1 cellular context compared by ENCODE assay signal in the genomic region with DNA sequence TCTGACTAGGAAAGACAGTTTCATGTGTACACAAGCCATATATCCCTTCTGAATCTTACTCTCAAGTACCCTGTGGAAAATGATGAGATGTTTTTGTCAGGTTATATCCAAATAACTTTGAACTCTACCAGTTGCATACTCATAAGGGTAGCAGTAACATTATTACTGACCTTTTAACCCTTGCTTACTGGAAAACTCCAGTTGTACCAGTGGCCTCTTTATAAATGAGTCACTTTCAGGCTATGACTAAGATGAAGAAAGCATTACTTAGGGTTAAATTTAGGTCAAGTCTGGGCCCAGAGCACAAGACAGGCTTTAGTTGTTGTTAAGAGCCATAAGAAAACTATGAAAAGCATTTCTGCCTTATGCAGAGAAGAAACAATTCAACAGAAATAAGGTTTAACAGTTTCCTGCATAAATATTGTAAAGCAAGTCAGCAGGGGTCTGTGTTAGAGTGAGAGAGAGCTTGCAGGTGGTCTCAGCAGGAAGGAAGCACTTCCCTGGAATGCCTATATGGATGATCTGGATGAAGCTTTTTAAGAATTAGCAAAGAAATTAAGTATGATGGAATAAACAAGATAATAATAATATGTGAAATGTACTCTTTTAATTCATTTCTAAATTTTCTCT.
A peak's percentile ranks its signal among the peaks of the same experiment; 100 is the strongest.
TF ChIP-seq lines count a peak whose summit lies in the region.

No MANE protein-coding gene starts in this region.

TF ChIP-seq in GM12878, 131 proteins besides CTCF, POLR2A, EP300 and RAD21 (continued from another document and continues in another):
- TF ChIP-seq, protein P1, sequence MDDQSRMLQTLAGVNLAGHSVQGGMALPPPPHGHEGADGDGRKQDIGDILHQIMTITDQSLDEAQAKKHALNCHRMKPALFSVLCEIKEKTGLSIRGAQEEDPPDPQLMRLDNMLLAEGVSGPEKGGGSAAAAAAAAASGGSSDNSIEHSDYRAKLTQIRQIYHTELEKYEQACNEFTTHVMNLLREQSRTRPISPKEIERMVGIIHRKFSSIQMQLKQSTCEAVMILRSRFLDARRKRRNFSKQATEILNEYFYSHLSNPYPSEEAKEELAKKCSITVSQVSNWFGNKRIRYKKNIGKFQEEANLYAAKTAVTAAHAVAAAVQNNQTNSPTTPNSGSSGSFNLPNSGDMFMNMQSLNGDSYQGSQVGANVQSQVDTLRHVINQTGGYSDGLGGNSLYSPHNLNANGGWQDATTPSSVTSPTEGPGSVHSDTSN (IDR thresholded peaks at IDR 0.05; ENCODE audit: insufficient replicate concordance, low read depth, low read length) = no peak
- TF ChIP-seq RELA (IDR thresholded peaks at IDR 0.05; ENCODE audit: borderline replicate concordance, partially characterized antibody) = peak; percentile 72
- TF ChIP-seq SUPT20H (IDR thresholded peaks at IDR 0.05; ENCODE audit: borderline replicate concordance, control insufficient read depth, low read depth, low read length) = no peak
- TF ChIP-seq SMAD1 (IDR thresholded peaks at IDR 0.05; ENCODE audit: low read depth, partially characterized antibody) = no peak
- TF ChIP-seq TCF7 (IDR thresholded peaks at IDR 0.05; ENCODE audit: borderline replicate concordance) = peak; percentile 95
- TF ChIP-seq, protein P2, sequence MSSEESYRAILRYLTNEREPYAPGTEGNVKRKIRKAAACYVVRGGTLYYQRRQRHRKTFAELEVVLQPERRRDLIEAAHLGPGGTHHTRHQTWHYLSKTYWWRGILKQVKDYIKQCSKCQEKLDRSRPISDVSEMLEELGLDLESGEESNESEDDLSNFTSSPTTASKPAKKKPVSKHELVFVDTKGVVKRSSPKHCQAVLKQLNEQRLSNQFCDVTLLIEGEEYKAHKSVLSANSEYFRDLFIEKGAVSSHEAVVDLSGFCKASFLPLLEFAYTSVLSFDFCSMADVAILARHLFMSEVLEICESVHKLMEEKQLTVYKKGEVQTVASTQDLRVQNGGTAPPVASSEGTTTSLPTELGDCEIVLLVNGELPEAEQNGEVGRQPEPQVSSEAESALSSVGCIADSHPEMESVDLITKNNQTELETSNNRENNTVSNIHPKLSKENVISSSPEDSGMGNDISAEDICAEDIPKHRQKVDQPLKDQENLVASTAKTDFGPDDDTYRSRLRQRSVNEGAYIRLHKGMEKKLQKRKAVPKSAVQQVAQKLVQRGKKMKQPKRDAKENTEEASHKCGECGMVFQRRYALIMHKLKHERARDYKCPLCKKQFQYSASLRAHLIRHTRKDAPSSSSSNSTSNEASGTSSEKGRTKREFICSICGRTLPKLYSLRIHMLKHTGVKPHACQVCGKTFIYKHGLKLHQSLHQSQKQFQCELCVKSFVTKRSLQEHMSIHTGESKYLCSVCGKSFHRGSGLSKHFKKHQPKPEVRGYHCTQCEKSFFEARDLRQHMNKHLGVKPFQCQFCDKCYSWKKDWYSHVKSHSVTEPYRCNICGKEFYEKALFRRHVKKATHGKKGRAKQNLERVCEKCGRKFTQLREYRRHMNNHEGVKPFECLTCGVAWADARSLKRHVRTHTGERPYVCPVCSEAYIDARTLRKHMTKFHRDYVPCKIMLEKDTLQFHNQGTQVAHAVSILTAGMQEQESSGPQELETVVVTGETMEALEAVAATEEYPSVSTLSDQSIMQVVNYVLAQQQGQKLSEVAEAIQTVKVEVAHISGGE (CRISPR knock-in tag; IDR thresholded peaks at IDR 0.05) = no peak
- TF ChIP-seq, protein P3, sequence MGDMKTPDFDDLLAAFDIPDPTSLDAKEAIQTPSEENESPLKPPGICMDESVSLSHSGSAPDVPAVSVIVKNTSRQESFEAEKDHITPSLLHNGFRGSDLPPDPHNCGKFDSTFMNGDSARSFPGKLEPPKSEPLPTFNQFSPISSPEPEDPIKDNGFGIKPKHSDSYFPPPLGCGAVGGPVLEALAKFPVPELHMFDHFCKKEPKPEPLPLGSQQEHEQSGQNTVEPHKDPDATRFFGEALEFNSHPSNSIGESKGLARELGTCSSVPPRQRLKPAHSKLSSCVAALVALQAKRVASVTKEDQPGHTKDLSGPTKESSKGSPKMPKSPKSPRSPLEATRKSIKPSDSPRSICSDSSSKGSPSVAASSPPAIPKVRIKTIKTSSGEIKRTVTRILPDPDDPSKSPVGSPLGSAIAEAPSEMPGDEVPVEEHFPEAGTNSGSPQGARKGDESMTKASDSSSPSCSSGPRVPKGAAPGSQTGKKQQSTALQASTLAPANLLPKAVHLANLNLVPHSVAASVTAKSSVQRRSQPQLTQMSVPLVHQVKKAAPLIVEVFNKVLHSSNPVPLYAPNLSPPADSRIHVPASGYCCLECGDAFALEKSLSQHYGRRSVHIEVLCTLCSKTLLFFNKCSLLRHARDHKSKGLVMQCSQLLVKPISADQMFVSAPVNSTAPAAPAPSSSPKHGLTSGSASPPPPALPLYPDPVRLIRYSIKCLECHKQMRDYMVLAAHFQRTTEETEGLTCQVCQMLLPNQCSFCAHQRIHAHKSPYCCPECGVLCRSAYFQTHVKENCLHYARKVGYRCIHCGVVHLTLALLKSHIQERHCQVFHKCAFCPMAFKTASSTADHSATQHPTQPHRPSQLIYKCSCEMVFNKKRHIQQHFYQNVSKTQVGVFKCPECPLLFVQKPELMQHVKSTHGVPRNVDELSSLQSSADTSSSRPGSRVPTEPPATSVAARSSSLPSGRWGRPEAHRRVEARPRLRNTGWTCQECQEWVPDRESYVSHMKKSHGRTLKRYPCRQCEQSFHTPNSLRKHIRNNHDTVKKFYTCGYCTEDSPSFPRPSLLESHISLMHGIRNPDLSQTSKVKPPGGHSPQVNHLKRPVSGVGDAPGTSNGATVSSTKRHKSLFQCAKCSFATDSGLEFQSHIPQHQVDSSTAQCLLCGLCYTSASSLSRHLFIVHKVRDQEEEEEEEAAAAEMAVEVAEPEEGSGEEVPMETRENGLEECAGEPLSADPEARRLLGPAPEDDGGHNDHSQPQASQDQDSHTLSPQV (IDR thresholded peaks at IDR 0.05) = no peak
- TF ChIP-seq NFXL1 (IDR thresholded peaks at IDR 0.05; ENCODE audit: borderline replicate concordance) = no peak
- TF ChIP-seq, protein P4, sequence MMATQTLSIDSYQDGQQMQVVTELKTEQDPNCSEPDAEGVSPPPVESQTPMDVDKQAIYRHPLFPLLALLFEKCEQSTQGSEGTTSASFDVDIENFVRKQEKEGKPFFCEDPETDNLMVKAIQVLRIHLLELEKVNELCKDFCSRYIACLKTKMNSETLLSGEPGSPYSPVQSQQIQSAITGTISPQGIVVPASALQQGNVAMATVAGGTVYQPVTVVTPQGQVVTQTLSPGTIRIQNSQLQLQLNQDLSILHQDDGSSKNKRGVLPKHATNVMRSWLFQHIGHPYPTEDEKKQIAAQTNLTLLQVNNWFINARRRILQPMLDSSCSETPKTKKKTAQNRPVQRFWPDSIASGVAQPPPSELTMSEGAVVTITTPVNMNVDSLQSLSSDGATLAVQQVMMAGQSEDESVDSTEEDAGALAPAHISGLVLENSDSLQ (IDR thresholded peaks at IDR 0.05) = 0 out of 2 replicates have a peak, but pooled peaks have one; percentile 6
- peak; percentile 95 for TF ChIP-seq PML (IDR thresholded peaks at IDR 0.05; ENCODE audit: low read length)
- no peak for TF ChIP-seq SREBF2 (IDR thresholded peaks at IDR 0.05; ENCODE audit: low read length)
- peak; percentile 80 for TF ChIP-seq MEF2B (IDR thresholded peaks at IDR 0.05; ENCODE audit: partially characterized antibody, poor library complexity, severe bottlenecking)
- TF ChIP-seq, protein P5, sequence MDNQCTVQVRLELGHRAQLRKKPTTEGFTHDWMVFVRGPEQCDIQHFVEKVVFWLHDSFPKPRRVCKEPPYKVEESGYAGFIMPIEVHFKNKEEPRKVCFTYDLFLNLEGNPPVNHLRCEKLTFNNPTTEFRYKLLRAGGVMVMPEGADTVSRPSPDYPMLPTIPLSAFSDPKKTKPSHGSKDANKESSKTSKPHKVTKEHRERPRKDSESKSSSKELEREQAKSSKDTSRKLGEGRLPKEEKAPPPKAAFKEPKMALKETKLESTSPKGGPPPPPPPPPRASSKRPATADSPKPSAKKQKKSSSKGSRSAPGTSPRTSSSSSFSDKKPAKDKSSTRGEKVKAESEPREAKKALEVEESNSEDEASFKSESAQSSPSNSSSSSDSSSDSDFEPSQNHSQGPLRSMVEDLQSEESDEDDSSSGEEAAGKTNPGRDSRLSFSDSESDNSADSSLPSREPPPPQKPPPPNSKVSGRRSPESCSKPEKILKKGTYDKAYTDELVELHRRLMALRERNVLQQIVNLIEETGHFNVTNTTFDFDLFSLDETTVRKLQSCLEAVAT (IDR thresholded peaks at IDR 0.05) = 0 out of 2 replicates have a peak, but pooled peaks have one; percentile 36
- TF ChIP-seq YY1 (IDR thresholded peaks at IDR 0.05; ENCODE audit: low read depth, low read length) = no peak
- TF ChIP-seq, protein P6, sequence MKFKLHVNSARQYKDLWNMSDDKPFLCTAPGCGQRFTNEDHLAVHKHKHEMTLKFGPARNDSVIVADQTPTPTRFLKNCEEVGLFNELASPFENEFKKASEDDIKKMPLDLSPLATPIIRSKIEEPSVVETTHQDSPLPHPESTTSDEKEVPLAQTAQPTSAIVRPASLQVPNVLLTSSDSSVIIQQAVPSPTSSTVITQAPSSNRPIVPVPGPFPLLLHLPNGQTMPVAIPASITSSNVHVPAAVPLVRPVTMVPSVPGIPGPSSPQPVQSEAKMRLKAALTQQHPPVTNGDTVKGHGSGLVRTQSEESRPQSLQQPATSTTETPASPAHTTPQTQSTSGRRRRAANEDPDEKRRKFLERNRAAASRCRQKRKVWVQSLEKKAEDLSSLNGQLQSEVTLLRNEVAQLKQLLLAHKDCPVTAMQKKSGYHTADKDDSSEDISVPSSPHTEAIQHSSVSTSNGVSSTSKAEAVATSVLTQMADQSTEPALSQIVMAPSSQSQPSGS (IDR thresholded peaks at IDR 0.05; ENCODE audit: low read length) = peak; percentile 100
- no peak for TF ChIP-seq POLR2AphosphoS5 (IDR thresholded peaks at IDR 0.05; ENCODE audit: low read length)
- no peak for TF ChIP-seq HDGF (IDR thresholded peaks at IDR 0.05)
- peak; percentile 99 for TF ChIP-seq BCL11A (IDR thresholded peaks at IDR 0.05; ENCODE audit: low read depth, low read length)
- 0 out of 2 replicates have a peak, but pooled peaks have one; percentile 21 for TF ChIP-seq RAD51 (IDR thresholded peaks at IDR 0.05)
- peak; percentile 59; the same call in 1 of the 2 replicates for TF ChIP-seq ZSCAN29 (IDR thresholded peaks at IDR 0.05)
- no peak for TF ChIP-seq ZNF622 (IDR thresholded peaks at IDR 0.05)
- TF ChIP-seq KLF5 (IDR thresholded peaks at IDR 0.05; ENCODE audit: partially characterized antibody) = no peak
- peak; percentile 90 for TF ChIP-seq POU2F2 (IDR thresholded peaks at IDR 0.05; ENCODE audit: borderline replicate concordance, low read depth, low read length)
- no peak for TF ChIP-seq SMARCA5 (IDR thresholded peaks at IDR 0.05)
- TF ChIP-seq HDAC6 (IDR thresholded peaks at IDR 0.05; ENCODE audit: unreplicated experiment) = no peak
- peak; percentile 36; the same call in 1 of the 2 replicates for TF ChIP-seq SREBF1 (IDR thresholded peaks at IDR 0.05; ENCODE audit: low read length)
- TF ChIP-seq, protein P7, sequence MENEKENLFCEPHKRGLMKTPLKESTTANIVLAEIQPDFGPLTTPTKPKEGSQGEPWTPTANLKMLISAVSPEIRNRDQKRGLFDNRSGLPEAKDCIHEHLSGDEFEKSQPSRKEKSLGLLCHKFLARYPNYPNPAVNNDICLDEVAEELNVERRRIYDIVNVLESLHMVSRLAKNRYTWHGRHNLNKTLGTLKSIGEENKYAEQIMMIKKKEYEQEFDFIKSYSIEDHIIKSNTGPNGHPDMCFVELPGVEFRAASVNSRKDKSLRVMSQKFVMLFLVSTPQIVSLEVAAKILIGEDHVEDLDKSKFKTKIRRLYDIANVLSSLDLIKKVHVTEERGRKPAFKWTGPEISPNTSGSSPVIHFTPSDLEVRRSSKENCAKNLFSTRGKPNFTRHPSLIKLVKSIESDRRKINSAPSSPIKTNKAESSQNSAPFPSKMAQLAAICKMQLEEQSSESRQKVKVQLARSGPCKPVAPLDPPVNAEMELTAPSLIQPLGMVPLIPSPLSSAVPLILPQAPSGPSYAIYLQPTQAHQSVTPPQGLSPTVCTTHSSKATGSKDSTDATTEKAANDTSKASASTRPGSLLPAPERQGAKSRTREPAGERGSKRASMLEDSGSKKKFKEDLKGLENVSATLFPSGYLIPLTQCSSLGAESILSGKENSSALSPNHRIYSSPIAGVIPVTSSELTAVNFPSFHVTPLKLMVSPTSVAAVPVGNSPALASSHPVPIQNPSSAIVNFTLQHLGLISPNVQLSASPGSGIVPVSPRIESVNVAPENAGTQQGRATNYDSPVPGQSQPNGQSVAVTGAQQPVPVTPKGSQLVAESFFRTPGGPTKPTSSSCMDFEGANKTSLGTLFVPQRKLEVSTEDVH (IDR thresholded peaks at IDR 0.05; ENCODE audit: low read depth, partially characterized antibody) = peak; percentile 50
- TF ChIP-seq, protein P8, sequence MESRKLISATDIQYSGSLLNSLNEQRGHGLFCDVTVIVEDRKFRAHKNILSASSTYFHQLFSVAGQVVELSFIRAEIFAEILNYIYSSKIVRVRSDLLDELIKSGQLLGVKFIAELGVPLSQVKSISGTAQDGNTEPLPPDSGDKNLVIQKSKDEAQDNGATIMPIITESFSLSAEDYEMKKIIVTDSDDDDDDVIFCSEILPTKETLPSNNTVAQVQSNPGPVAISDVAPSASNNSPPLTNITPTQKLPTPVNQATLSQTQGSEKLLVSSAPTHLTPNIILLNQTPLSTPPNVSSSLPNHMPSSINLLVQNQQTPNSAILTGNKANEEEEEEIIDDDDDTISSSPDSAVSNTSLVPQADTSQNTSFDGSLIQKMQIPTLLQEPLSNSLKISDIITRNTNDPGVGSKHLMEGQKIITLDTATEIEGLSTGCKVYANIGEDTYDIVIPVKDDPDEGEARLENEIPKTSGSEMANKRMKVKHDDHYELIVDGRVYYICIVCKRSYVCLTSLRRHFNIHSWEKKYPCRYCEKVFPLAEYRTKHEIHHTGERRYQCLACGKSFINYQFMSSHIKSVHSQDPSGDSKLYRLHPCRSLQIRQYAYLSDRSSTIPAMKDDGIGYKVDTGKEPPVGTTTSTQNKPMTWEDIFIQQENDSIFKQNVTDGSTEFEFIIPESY (IDR thresholded peaks at IDR 0.05) = no peak
- TF ChIP-seq SIX5 (IDR thresholded peaks at IDR 0.05; ENCODE audit: low read depth, low read length, severe bottlenecking) = no peak
- TF ChIP-seq GATAD2B (conservative IDR thresholded peaks at IDR 0.05; ENCODE audit: low read depth) = 0 out of 2 replicates have a peak, but pooled peaks have one; percentile 46
- peak; percentile 98 for TF ChIP-seq DPF2 (IDR thresholded peaks at IDR 0.05)
- TF ChIP-seq, protein P9, sequence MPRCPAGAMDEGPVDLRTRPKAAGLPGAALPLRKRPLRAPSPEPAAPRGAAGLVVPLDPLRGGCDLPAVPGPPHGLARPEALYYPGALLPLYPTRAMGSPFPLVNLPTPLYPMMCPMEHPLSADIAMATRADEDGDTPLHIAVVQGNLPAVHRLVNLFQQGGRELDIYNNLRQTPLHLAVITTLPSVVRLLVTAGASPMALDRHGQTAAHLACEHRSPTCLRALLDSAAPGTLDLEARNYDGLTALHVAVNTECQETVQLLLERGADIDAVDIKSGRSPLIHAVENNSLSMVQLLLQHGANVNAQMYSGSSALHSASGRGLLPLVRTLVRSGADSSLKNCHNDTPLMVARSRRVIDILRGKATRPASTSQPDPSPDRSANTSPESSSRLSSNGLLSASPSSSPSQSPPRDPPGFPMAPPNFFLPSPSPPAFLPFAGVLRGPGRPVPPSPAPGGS (IDR thresholded peaks at IDR 0.05; ENCODE audit: borderline replicate concordance, insufficient read depth, low read depth, low read length, poor library complexity, severe bottlenecking) = peak; percentile 96
- no peak for TF ChIP-seq ZNF207 (IDR thresholded peaks at IDR 0.05; ENCODE audit: borderline replicate concordance)
- TF ChIP-seq MYB (IDR thresholded peaks at IDR 0.05; ENCODE audit: borderline replicate concordance, low read depth, low read length) = no peak
- no peak for TF ChIP-seq SUZ12 (IDR thresholded peaks at IDR 0.05; ENCODE audit: unreplicated experiment)
